ENCODE assay signal across 7 cellular contexts in the genomic region with DNA sequence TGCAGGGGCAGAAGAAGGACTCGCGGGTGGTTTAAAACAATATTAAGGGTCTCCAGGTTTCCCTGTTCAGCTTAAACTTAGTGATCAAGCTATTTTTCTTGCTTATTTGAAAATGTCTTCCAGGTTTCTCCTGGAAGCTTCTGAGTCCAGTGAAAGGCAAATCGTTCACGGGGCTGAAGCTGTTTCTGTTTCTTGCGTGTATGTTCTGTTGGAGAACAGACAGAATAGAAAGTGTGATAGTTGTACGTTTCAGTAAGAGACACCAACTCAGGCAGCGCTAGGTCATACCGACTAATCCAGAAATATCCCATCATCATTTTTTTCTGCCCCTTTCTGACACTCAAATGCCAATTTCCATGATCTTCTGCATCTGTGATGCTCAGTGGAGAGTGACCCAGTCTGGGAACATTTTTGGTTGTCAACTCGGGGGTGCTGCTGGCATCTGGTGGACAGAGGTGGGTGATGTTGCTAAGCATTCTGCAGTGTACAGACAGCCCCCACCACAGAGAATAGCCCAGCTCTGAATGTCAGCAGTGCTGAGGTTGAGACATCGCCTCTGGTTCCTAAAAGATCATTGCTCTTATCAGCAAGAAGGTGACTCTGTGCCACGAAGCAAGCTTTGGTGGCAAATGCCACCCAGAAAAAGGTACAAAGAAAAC. TPM values are rescaled to one million over a fixed set of nuclear protein-coding genes. Genes with fewer than 3 reads are reported as not detected.
A peak's percentile ranks its signal among the peaks of the same experiment; 100 is the strongest.
DNase-seq lines count a peak whose midpoint lies in the region; ATAC-seq and TF ChIP-seq lines count a peak whose summit lies in the region.

No MANE protein-coding gene starts in this region.

- no peak overlapping the region for H3K4me3 ChIP-seq in epithelial cell of proximal tubule (ENCODE audit: low read depth, low read length)

- ATAC-seq in left lobe of liver: no peak
- ATAC-seq in GM19455 (IDR thresholded peaks at IDR 0.05; ENCODE audit: unreplicated experiment): no peak

- DNase-seq in HT1080 (ENCODE audit: low read depth): peak; percentile 64
- DNase-seq in activated CD4-positive, alpha-beta T cell treated with anti-CD3 and anti-CD28 coated beads for 4 hours: peak; percentile 23 to 35
- DNase-seq in epithelial cell of proximal tubule (ENCODE audit: low read depth): no peak
- DNase-seq in stimulated activated naive CD4-positive, alpha-beta T cell treated with Interleukin-2 at 50 U/mL for 16 hours (lab: John Stamatoyannopoulos, UW): peak; percentile 22
- DNase-seq in left lobe of liver (ENCODE audit: low spot score): no peak
- DNase-seq in GM03348 (ENCODE audit: low spot score): no peak

- TF ChIP-seq CTCF in epithelial cell of proximal tubule (conservative IDR thresholded peaks at IDR 0.05; ENCODE audit: low read depth, low read length): peak; percentile 10

RNA-seq across cellular contexts. Expression of a gene that starts 4.3 kb away (rescaled TPM):
- 15.6 and 37.9 TPM in 2 replicates for total RNA-seq in HT1080 (2014; rRNA removed; shearing (Covaris generic))
- polyA plus RNA-seq in HT1080 (2015; cell fraction: cytosol; rRNA removed): 71.4 and 89.3 TPM in 2 replicates
- polyA plus RNA-seq in HT1080 (2015; cell fraction: nucleus; rRNA removed): 73.6 and 96.5 TPM in 2 replicates
- total RNA-seq in epithelial cell of proximal tubule: 1.3 and 1.9 TPM in 2 replicates
- total RNA-seq in left lobe of liver: 8.5 TPM

Comparison
In these comparisons a context has a peak if more than half of its experiments do, and no peak if none do; other contexts are left out.
1. DNase-seq: peak in HT1080 (single experiment), activated CD4-positive, alpha-beta T cell treated with anti-CD3 and anti-CD28 coated beads for 4 hours (2 of 2) and stimulated activated naive CD4-positive, alpha-beta T cell treated with Interleukin-2 at 50 U/mL for 16 hours (single experiment); none in epithelial cell of proximal tubule (single experiment), left lobe of liver (single experiment) and GM03348 (single experiment).